In the genomic region with DNA sequence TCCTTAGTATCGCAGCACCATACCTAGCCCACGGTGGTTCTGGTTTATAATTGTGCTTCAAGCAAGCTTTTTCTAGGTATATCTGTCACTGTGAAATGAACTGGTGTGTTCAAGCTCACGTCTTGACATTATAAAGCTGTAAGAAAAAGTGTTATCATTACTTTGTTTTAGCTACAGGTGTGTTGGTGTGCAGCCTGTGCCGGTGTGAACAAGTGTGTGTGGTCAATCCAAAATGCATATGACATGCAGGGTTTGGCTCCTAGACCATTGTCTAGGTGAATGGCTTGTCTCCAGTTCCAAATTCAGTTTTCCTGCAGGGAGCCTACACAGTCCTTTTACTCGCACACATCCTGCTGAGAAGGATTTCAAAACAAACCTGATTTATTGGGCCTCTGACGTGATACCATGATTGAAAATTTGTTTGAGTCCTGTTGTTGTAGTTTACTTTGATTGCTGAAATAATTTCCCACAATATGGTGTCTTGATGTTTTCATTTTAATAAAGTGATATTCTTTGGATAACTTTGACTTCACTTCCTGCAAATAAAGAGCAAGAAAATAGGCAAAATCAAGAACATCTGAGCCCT, we compare ENCODE assay signal across 25 cellular contexts. TPM values are rescaled to one million over a fixed set of nuclear protein-coding genes. Genes with fewer than 3 reads are reported as not detected.
DNase-seq lines count a peak whose midpoint lies in the region; ATAC-seq and TF ChIP-seq lines count a peak whose summit lies in the region.
"Had no signal": no experiment of that assay in that cellular context is flagged by ENCODE, and none has a peak within 500 bp of the region (broad histone marks: within the 10 kb centered on the region; RNA-seq: fewer than 3 reads in every experiment).

No MANE protein-coding gene starts in this region.

- peaks cover 31% of the 10 kb centered on the region for H3K4me1 Mint-ChIP-seq in CD4-positive, alpha-beta T cell (ENCODE audit: low read depth)
- peaks cover 45% of the 10 kb centered on the region for H3K4me1 Mint-ChIP-seq in activated naive CD8-positive, alpha-beta T cell treated with anti-CD3 and anti-CD28 coated beads, Interleukin-2, amount 50 U/mL, for 24 hours
- H3K4me1 Mint-ChIP-seq in naive thymus-derived CD4-positive, alpha-beta T cell = peaks cover 8 to 40% (median 23%) of the 10 kb centered on the region in 7 donors

- TF ChIP-seq CTCF in CD4-positive, alpha-beta T cell (IDR thresholded peaks at IDR 0.05) = no peak
- no peak for TF ChIP-seq CTCF in osteoblast (IDR thresholded peaks at IDR 0.05; ENCODE audit: extremely low read depth, low read depth, low read length)

- CTCF ChIA-PET in CD4-positive, alpha-beta T cell (lab: Charles Lee) = interaction anchor here (1.1 kb wide), 1 partner anchor 15 kb away, joined by 3 read pairs; no protein-coding TSS in a partner anchor
- CTCF ChIA-PET in HEK293T (lab: Yijun Ruan, JAX) = no interaction called here
- CTCF ChIA-PET in naive thymus-derived CD4-positive, alpha-beta T cell (lab: Charles Lee) = interaction anchor here (1.0 to 1.6 kb wide), 2 partner anchors 12 to 78 kb away, joined by 3 to 6 read pairs; no protein-coding TSS in a partner anchor

- peaks cover 17% of the 10 kb centered on the region for H3K36me3 Mint-ChIP-seq in CD4-positive, alpha-beta T cell (ENCODE audit: low read depth)
- H3K36me3 Mint-ChIP-seq in activated naive CD8-positive, alpha-beta T cell treated with anti-CD3 and anti-CD28 coated beads, Interleukin-2, amount 50 U/mL, for 24 hours (ENCODE audit: low read depth) = peaks cover 9% of the 10 kb centered on the region
- peaks cover 0 to 11% (median 0%) of the 10 kb centered on the region in 5 donors for H3K36me3 Mint-ChIP-seq in naive thymus-derived CD4-positive, alpha-beta T cell

- no peak overlapping the region for H3K27ac ChIP-seq in CD4-positive, alpha-beta T cell (ENCODE audit: low read depth, low read length)
- peak overlapping the region; percentile 91 for H3K27ac ChIP-seq in osteoblast (ENCODE audit: low read depth, low read length)
- no peak overlapping the region for H3K27ac ChIP-seq in naive thymus-derived CD4-positive, alpha-beta T cell (ENCODE audit: low read depth, low read length)
- H3K27ac ChIP-seq: BLaER1 treated with 17β-estradiol and CSF1 and Interleukin-3, amounts not matched to agents 10 nM and 100 nM; left ventricle myocardium inferior had no signal

- H3K79me2 ChIP-seq in osteoblast (ENCODE audit: insufficient read depth, low read length) = peaks cover 46% of the 10 kb centered on the region

- peaks cover 5% of the 10 kb centered on the region for H3K36me3 ChIP-seq in osteoblast (ENCODE audit: insufficient read depth, low read length)
- H3K36me3 ChIP-seq in naive thymus-derived CD4-positive, alpha-beta T cell (ENCODE audit: control insufficient read depth in 2 of 3, insufficient read depth in 3 of 3, low read length in 3 of 3) = no peaks in the 10 kb centered on the region
- H3K36me3 ChIP-seq: brain microvascular endothelial cell had no signal

- DNase-seq in CD4-positive, alpha-beta T cell = no peak
- DNase-seq in HEK293T (ENCODE audit: extremely low spot score) = no peak
- no peak for DNase-seq in activated naive CD8-positive, alpha-beta T cell treated with anti-CD3 and anti-CD28 coated beads, Interleukin-2, amount 50 U/mL, for 24 hours
- DNase-seq in osteoblast (ENCODE audit: insufficient read length, low spot score, missing footprints) = no peak
- no peak for DNase-seq in naive thymus-derived CD4-positive, alpha-beta T cell
- no peak for DNase-seq in NCI-H1694 treated with DMSO at 0.1 percent for 48 hours (lab: John Stamatoyannopoulos, UW)
- DNase-seq in islet precursor cell = no peak
- DNase-seq: activated gamma-delta T cell treated with Interleukin-2 at 50 U/mL for 16 hours; brain microvascular endothelial cell; Calu3; DMS79 treated with DMSO at 0.1 percent for 48 hours; GF-D8; H7; left ventricle myocardium inferior; naive thymus-derived CD8-positive, alpha-beta T cell; NCI-H1092; NCI-H2227 treated with DMSO at 0.1 percent for 48 hours; PC-3; stimulated activated CD4-positive, alpha-beta T cell treated with anti-CD3 and anti-CD28 coated beads, Interleukin-1b, Interleukin-23, amount 100 ng/mL, for 48 hours; T-helper 9 cell; trophoblast cell had no signal

- no peaks in the 10 kb centered on the region for H3K27me3 Mint-ChIP-seq in CD4-positive, alpha-beta T cell
- no peaks in the 10 kb centered on the region for H3K27me3 Mint-ChIP-seq in activated naive CD8-positive, alpha-beta T cell treated with anti-CD3 and anti-CD28 coated beads, Interleukin-2, amount 50 U/mL, for 24 hours
- H3K27me3 Mint-ChIP-seq in naive thymus-derived CD4-positive, alpha-beta T cell = no peaks in the 10 kb centered on the region
- H3K27me3 Mint-ChIP-seq: activated CD8-positive, alpha-beta T cell treated with anti-CD3 and anti-CD28 coated beads for 36 hours; naive thymus-derived CD8-positive, alpha-beta T cell had no signal

- peak overlapping the region; percentile 26 for H3K4me3 Mint-ChIP-seq in CD4-positive, alpha-beta T cell
- no peak overlapping the region for H3K4me3 Mint-ChIP-seq in activated naive CD8-positive, alpha-beta T cell treated with anti-CD3 and anti-CD28 coated beads, Interleukin-2, amount 50 U/mL, for 24 hours
- H3K4me3 Mint-ChIP-seq in naive thymus-derived CD4-positive, alpha-beta T cell = no peak overlapping the region
- H3K4me3 Mint-ChIP-seq: activated CD8-positive, alpha-beta T cell treated with anti-CD3 and anti-CD28 coated beads for 36 hours; naive thymus-derived CD8-positive, alpha-beta T cell had no signal

- ATAC-seq in CD4-positive, alpha-beta T cell (ENCODE audit: poor library complexity) = no peak
- no peak for ATAC-seq in activated naive CD8-positive, alpha-beta T cell treated with anti-CD3 and anti-CD28 coated beads, Interleukin-2, amount 50 U/mL, for 24 hours
- no peak for ATAC-seq in naive thymus-derived CD4-positive, alpha-beta T cell
- ATAC-seq: naive thymus-derived CD8-positive, alpha-beta T cell; PC-3; Right ventricle myocardium inferior had no signal

- POLR2A ChIA-PET in CD4-positive, alpha-beta T cell (lab: Charles Lee) = no interaction called here
- POLR2A ChIA-PET in HEK293T (lab: Yijun Ruan, JAX) = no interaction called here
- POLR2A ChIA-PET in naive thymus-derived CD4-positive, alpha-beta T cell (lab: Charles Lee) = interaction anchor here (0.7 kb wide), 1 partner anchor 1707 kb away, joined by 3 read pairs; no protein-coding TSS in a partner anchor

- H3K27ac Mint-ChIP-seq in CD4-positive, alpha-beta T cell = no peak overlapping the region
- peak overlapping the region; percentile 59 for H3K27ac Mint-ChIP-seq in activated naive CD8-positive, alpha-beta T cell treated with anti-CD3 and anti-CD28 coated beads, Interleukin-2, amount 50 U/mL, for 24 hours
- no peak overlapping the region for H3K27ac Mint-ChIP-seq in naive thymus-derived CD4-positive, alpha-beta T cell

- peak overlapping the region; percentile 59 for H2AFZ ChIP-seq in osteoblast (ENCODE audit: low read length)

- peaks cover 40% of the 10 kb centered on the region for H3K4me1 ChIP-seq in osteoblast (ENCODE audit: insufficient read depth, low read length)
- H3K4me1 ChIP-seq in naive thymus-derived CD4-positive, alpha-beta T cell (ENCODE audit: control insufficient read depth in 2 of 2, insufficient read depth in 2 of 2, low read length in 2 of 2) = peaks cover 13% of the 10 kb centered on the region in 2 donors

- H3K4me3 ChIP-seq in osteoblast (ENCODE audit: insufficient read depth, low read length) = no peak overlapping the region
- no peak overlapping the region for H3K4me3 ChIP-seq in naive thymus-derived CD4-positive, alpha-beta T cell (ENCODE audit: low read length)
- H3K4me3 ChIP-seq: BLaER1 treated with 17β-estradiol and CSF1 and Interleukin-3, amounts not matched to agents 10 nM and 100 nM; left ventricle myocardium inferior; smooth muscle cell had no signal

- intact Hi-C loops in CD4-positive, alpha-beta T cell (cut with DNase I, micrococcal nuclease) = loop anchor here in 1 of 2 experiments (5.0 kb wide), 1 partner anchor 110 kb away; a partner anchor contains a TSS
- intact Hi-C loops in naive thymus-derived CD4-positive, alpha-beta T cell (cut with micrococcal nuclease) = no loop called here

- no peak overlapping the region for H3K4me2 ChIP-seq in osteoblast (ENCODE audit: insufficient read depth, low read length)
- H3K4me2 ChIP-seq: BLaER1 treated with 17β-estradiol and CSF1 and Interleukin-3, amounts not matched to agents 10 nM and 100 nM; smooth muscle cell had no signal

- no peaks in the 10 kb centered on the region for H3K9me3 Mint-ChIP-seq in CD4-positive, alpha-beta T cell
- no peaks in the 10 kb centered on the region for H3K9me3 Mint-ChIP-seq in activated naive CD8-positive, alpha-beta T cell treated with anti-CD3 and anti-CD28 coated beads, Interleukin-2, amount 50 U/mL, for 24 hours
- H3K9me3 Mint-ChIP-seq in naive thymus-derived CD4-positive, alpha-beta T cell = no peaks in the 10 kb centered on the region
- H3K9me3 Mint-ChIP-seq: activated CD8-positive, alpha-beta T cell treated with anti-CD3 and anti-CD28 coated beads for 36 hours; naive thymus-derived CD8-positive, alpha-beta T cell had no signal

- no peaks in the 10 kb centered on the region for H3K27me3 ChIP-seq in CD4-positive, alpha-beta T cell (ENCODE audit: control insufficient read depth, insufficient read depth, low read length)
- H3K27me3 ChIP-seq in osteoblast (ENCODE audit: insufficient read depth, low read length) = no peaks in the 10 kb centered on the region
- H3K27me3 ChIP-seq in naive thymus-derived CD4-positive, alpha-beta T cell (ENCODE audit: control insufficient read depth in 2 of 2, insufficient read depth in 2 of 2, low read length in 2 of 2) = no peaks in the 10 kb centered on the region
- H3K27me3 ChIP-seq: brain microvascular endothelial cell had no signal

- no peaks in the 10 kb centered on the region for H4K20me1 ChIP-seq in osteoblast (ENCODE audit: insufficient read depth, low read length)
- H4K20me1 ChIP-seq: BLaER1 treated with 17β-estradiol and CSF1 and Interleukin-3, amounts not matched to agents 10 nM and 100 nM had no signal

- no peaks in the 10 kb centered on the region for H3K9me3 ChIP-seq in CD4-positive, alpha-beta T cell (ENCODE audit: control insufficient read depth, low read length)
- H3K9me3 ChIP-seq in osteoblast (ENCODE audit: low read depth, low read length) = no peaks in the 10 kb centered on the region
- no peaks in the 10 kb centered on the region for H3K9me3 ChIP-seq in naive thymus-derived CD4-positive, alpha-beta T cell (ENCODE audit: control insufficient read depth in 2 of 3, low read length in 3 of 3)
- H3K9me3 ChIP-seq: BLaER1 treated with 17β-estradiol and CSF1 and Interleukin-3, amounts not matched to agents 10 nM and 100 nM; left ventricle myocardium inferior had no signal

TF ChIP-seq in HEK293T, 16 proteins besides CTCF, POLR2A, EP300 and RAD21 (continues in another document):
- no peak for TF ChIP-seq CTBP1 (IDR thresholded peaks at IDR 0.05; ENCODE audit: borderline replicate concordance)

RNA-seq across cellular contexts. Expression of a gene that starts 3.8 kb away (rescaled TPM):
- under 1 TPM; 0.49 to 0.70 TPM for total RNA-seq in CD4-positive, alpha-beta T cell
- total RNA-seq in osteoblast = 4.4 and 4.7 TPM in 2 replicates
- 1 to 10 TPM; 1.6 to 5.0 (median 4.0) TPM for total RNA-seq in naive thymus-derived CD4-positive, alpha-beta T cell
- under 1 TPM; 0.50 to 0.92 TPM for polyA plus RNA-seq in naive thymus-derived CD4-positive, alpha-beta T cell

RNA-seq across cellular contexts. Expression of a gene that starts 16.0 kb away (rescaled TPM):
- total RNA-seq in CD4-positive, alpha-beta T cell = 1 to 10 TPM; 4.1 to 4.6 TPM
- 27.9 and 30.6 TPM in 2 replicates for total RNA-seq in osteoblast
- total RNA-seq in naive thymus-derived CD4-positive, alpha-beta T cell = 10 to 100 TPM in 1 of 5 experiments, 1 to 10 TPM in 4; 6.2 to 17.4 (median 7.4) TPM
- 1 to 10 TPM; 4.6 to 6.2 TPM for polyA plus RNA-seq in naive thymus-derived CD4-positive, alpha-beta T cell
